8 cellular contexts compared by ENCODE assay signal in genomic region chr21:29018540-29018939, GRCh38. TPM values are rescaled to one million over a fixed set of nuclear protein-coding genes. Genes with fewer than 3 reads are reported as not detected.
A peak's percentile ranks its signal among the peaks of the same experiment; 100 is the strongest.
DNase-seq lines count a peak whose midpoint lies in the region; ATAC-seq and TF ChIP-seq lines count a peak whose summit lies in the region.

No MANE protein-coding gene starts in this region.

- H3K4me1 ChIP-seq in BE2C: peaks cover 10% of the 10 kb centered on the region

- H3K4me3 Mint-ChIP-seq in mesothelial cell of epicardium: peak overlapping the region; percentile 67

- H3K4me3 ChIP-seq in BE2C (ENCODE audit: low read depth, low read length): peak overlapping the region; percentile 93

- no peaks in the 10 kb centered on the region for H3K9me3 Mint-ChIP-seq in mesothelial cell of epicardium

- peaks cover 4% of the 10 kb centered on the region; the same call in 1 of the 2 replicates for H3K36me3 ChIP-seq in BE2C

- ATAC-seq in GM21381 (IDR thresholded peaks at IDR 0.05; ENCODE audit: unreplicated experiment) (peak; percentile 24), GM19324 (IDR thresholded peaks at IDR 0.05; ENCODE audit: low FRiP score, unreplicated experiment) (no peak)

- no peak overlapping the region for H3K27ac Mint-ChIP-seq in mesothelial cell of epicardium

- no peaks in the 10 kb centered on the region for H3K27me3 ChIP-seq in BE2C

- peaks cover 11% of the 10 kb centered on the region for H3K4me1 Mint-ChIP-seq in mesothelial cell of epicardium

- no peaks in the 10 kb centered on the region for H3K9me3 ChIP-seq in BE2C

- peak overlapping the region; percentile 62 for H3K27ac ChIP-seq in caudate nucleus (ENCODE audit: low read depth, low read length)

- DNase-seq in BE2C (no peak), M059J (ENCODE audit: low read depth) (peak; percentile 15), caudate nucleus (lab: John Stamatoyannopoulos, UW) (no peak), mesothelial cell of epicardium (ENCODE audit: low spot score in 2 of 2, unreplicated experiment in 2 of 2) (no peak), NCI-H2196 treated with DMSO at 0.1 percent for 48 hours (lab: John Stamatoyannopoulos, UW; ENCODE audit: unreplicated experiment) (no peak)
- no peak for DNase-seq in stimulated activated CD8-positive, alpha-beta memory T cell treated with anti-CD3 and anti-CD28 coated beads, Interleukin-4, amount 100 ng/mL, for 48 hours

- H3K27me3 Mint-ChIP-seq in mesothelial cell of epicardium (ENCODE audit: low read depth): peaks cover 9% of the 10 kb centered on the region

- no peak for TF ChIP-seq CTCF in BE2C (IDR thresholded peaks at IDR 0.05; ENCODE audit: low read depth, low read length)
- TF ChIP-seq CTCF in mesothelial cell of epicardium (IDR thresholded peaks at IDR 0.05; ENCODE audit: unreplicated experiment): no peak

- H3K36me3 Mint-ChIP-seq in mesothelial cell of epicardium: no peaks in the 10 kb centered on the region

RNA-seq across cellular contexts. Expression of gene RWDD2B, which starts 0.6 kb away (rescaled TPM):
- 18.7 TPM for polyA plus RNA-seq in BE2C (2012; ENCODE audit: insufficient read depth, insufficient read length, low read depth)
- total RNA-seq in M059J (2014; rRNA removed; shearing (Covaris generic)): 22.5 and 30.0 TPM in 2 replicates
- 8.5 to 10.0 TPM (median 10.0 TPM) in 3 replicates for total RNA-seq in mesothelial cell of epicardium

RNA-seq across cellular contexts. Expression of gene USP16, which starts 5.9 kb away (rescaled TPM):
- polyA plus RNA-seq in BE2C (2012; ENCODE audit: insufficient read depth, insufficient read length, low read depth): 37.4 TPM
- total RNA-seq in M059J (2014; rRNA removed; shearing (Covaris generic)): 42.6 and 43.1 TPM in 2 replicates
- 30.8 to 32.0 TPM (median 31.4 TPM) in 3 replicates for total RNA-seq in mesothelial cell of epicardium

RNA-seq across cellular contexts. Expression of gene LTN1, which starts 25.9 kb away (rescaled TPM):
- 21.4 TPM for polyA plus RNA-seq in BE2C (2012; ENCODE audit: insufficient read depth, insufficient read length, low read depth)
- 29.6 and 37.0 TPM in 2 replicates for total RNA-seq in M059J (2014; rRNA removed; shearing (Covaris generic))
- 30.6 to 34.3 TPM (median 31.1 TPM) in 3 replicates for total RNA-seq in mesothelial cell of epicardium

RNA-seq across cellular contexts. Expression of gene CCT8, which starts 54.9 kb away (rescaled TPM):
- polyA plus RNA-seq in BE2C (2012; ENCODE audit: insufficient read depth, insufficient read length, low read depth): 211 TPM
- 412 and 437 TPM in 2 replicates for total RNA-seq in M059J (2014; rRNA removed; shearing (Covaris generic))
- total RNA-seq in mesothelial cell of epicardium: 166 to 174 TPM (median 171 TPM) in 3 replicates
